In genomic region chr5:36969700-36970395, GRCh38 we compare ENCODE assay signal across 37 cellular contexts.
"Had no signal": no experiment of that assay in that cellular context is flagged by ENCODE, and none has a peak within 500 bp of the region (broad histone marks: within the 10 kb centered on the region; RNA-seq: fewer than 3 reads in every experiment).

No MANE protein-coding gene starts in this region.

- H3K4me3 ChIP-seq: adrenal gland, body of pancreas, esophagus muscularis mucosa, gastrocnemius medialis, heart left ventricle had no signal

- H3K27ac ChIP-seq: adrenal gland, body of pancreas, esophagus muscularis mucosa, foreskin keratinocyte, gastrocnemius medialis, heart left ventricle, WERI-Rb-1 had no signal

- H3K9me3 ChIP-seq: adrenal gland, body of pancreas, esophagus muscularis mucosa, gastrocnemius medialis, heart left ventricle had no signal

- H3K4me1 Mint-ChIP-seq: activated CD4-positive, alpha-beta T cell treated with anti-CD3 and anti-CD28 coated beads for 36 hours; activated CD4-positive, alpha-beta T cell treated with anti-CD3 and anti-CD28 coated beads, Interleukin-2, amount 10 ng/mL, durations not matched to agents 24 days and 14 days; activated CD8-positive, alpha-beta memory T cell treated with anti-CD3 and anti-CD28 coated beads, Interleukin-2, amount 10 ng/mL, durations not matched to agents 7 days and 5 days; activated naive CD8-positive, alpha-beta T cell treated with anti-CD3 and anti-CD28 coated beads, Interleukin-2, amount 50 U/mL, for 24 hours had no signal

- H3K27ac Mint-ChIP-seq: activated CD4-positive, alpha-beta memory T cell treated with anti-CD3 and anti-CD28 coated beads for 36 hours; activated CD4-positive, alpha-beta T cell treated with anti-CD3 and anti-CD28 coated beads for 36 hours; activated CD4-positive, alpha-beta T cell treated with anti-CD3 and anti-CD28 coated beads, Interleukin-2, amount 10 ng/mL, durations not matched to agents 24 days and 14 days; activated CD8-positive, alpha-beta memory T cell treated with anti-CD3 and anti-CD28 coated beads, Interleukin-2, amount 10 ng/mL, durations not matched to agents 7 days and 5 days; activated CD8-positive, alpha-beta T cell treated with anti-CD3 and anti-CD28 coated beads, Interleukin-2, amount 10 ng/mL, durations not matched to agents 7 days and 5 days; activated naive CD4-positive, alpha-beta T cell treated with anti-CD3 and anti-CD28 coated beads for 36 hours; activated naive CD4-positive, alpha-beta T cell treated with anti-CD3 and anti-CD28 coated beads, Interleukin-2, amount 50 U/mL, for 24 hours; activated naive CD8-positive, alpha-beta T cell treated with anti-CD3 and anti-CD28 coated beads for 36 hours; activated naive CD8-positive, alpha-beta T cell treated with anti-CD3 and anti-CD28 coated beads, Interleukin-2, amount 50 U/mL, for 24 hours; activated T-helper 1 cell treated with anti-CD3 and anti-CD28 coated beads, Interleukin-12 subunit alpha, Interleukin-12 subunit beta, Interleukin-2, Interleukin-4 antibody, amounts not matched to agents 30 ng/mL and 10 ng/mL and 1 ng/mL, durations not matched to agents 14 hours and 24 hours and 36 hours; activated T-helper 2 cell treated with anti-CD3 and anti-CD28 coated beads, Interferon-gamma antibody, Interleukin-2, Interleukin-4, amounts not matched to agents 10 μg/mL and 5 μg/mL and 100 μg/mL, durations not matched to agents 14 hours and 24 hours and 36 hours; T-helper 1 cell treated with Interleukin-12 subunit alpha and Interleukin-12 subunit beta and Interleukin-4 antibody, amounts not matched to agents 30 μg/mL and 1 μg/mL, for 36 hours; T-helper 2 cell treated with Interferon-gamma antibody and Interleukin-4, amounts not matched to agents 5 μg/mL and 100 μg/mL, for 36 hours had no signal

- H3K27me3 ChIP-seq: adrenal gland, body of pancreas, esophagus muscularis mucosa, foreskin keratinocyte, gastrocnemius medialis, heart left ventricle had no signal

- FAIRE-seq: colon had no signal

- H3K4me3 Mint-ChIP-seq: activated CD4-positive, alpha-beta memory T cell treated with anti-CD3 and anti-CD28 coated beads for 36 hours; activated CD4-positive, alpha-beta T cell treated with anti-CD3 and anti-CD28 coated beads for 36 hours; activated CD4-positive, alpha-beta T cell treated with anti-CD3 and anti-CD28 coated beads, Interleukin-2, amount 10 ng/mL, durations not matched to agents 24 days and 14 days; activated CD8-positive, alpha-beta memory T cell treated with anti-CD3 and anti-CD28 coated beads, Interleukin-2, amount 10 ng/mL, durations not matched to agents 7 days and 5 days; activated CD8-positive, alpha-beta T cell treated with anti-CD3 and anti-CD28 coated beads, Interleukin-2, amount 10 ng/mL, durations not matched to agents 7 days and 5 days; activated naive CD4-positive, alpha-beta T cell treated with anti-CD3 and anti-CD28 coated beads for 36 hours; activated naive CD4-positive, alpha-beta T cell treated with anti-CD3 and anti-CD28 coated beads, Interleukin-2, amount 50 U/mL, for 24 hours; activated naive CD8-positive, alpha-beta T cell treated with anti-CD3 and anti-CD28 coated beads for 36 hours; activated naive CD8-positive, alpha-beta T cell treated with anti-CD3 and anti-CD28 coated beads, Interleukin-2, amount 50 U/mL, for 24 hours; activated T-helper 1 cell treated with anti-CD3 and anti-CD28 coated beads, Interleukin-12 subunit alpha, Interleukin-12 subunit beta, Interleukin-2, Interleukin-4 antibody, amounts not matched to agents 30 ng/mL and 10 ng/mL and 1 ng/mL, durations not matched to agents 14 hours and 24 hours and 36 hours; effector memory CD8-positive, alpha-beta T cell; T-helper 1 cell treated with Interleukin-12 subunit alpha and Interleukin-12 subunit beta and Interleukin-4 antibody, amounts not matched to agents 30 μg/mL and 1 μg/mL, for 36 hours; T-helper 2 cell treated with Interferon-gamma antibody and Interleukin-4, amounts not matched to agents 5 μg/mL and 100 μg/mL, for 36 hours had no signal

- DNase-seq: activated CD4-positive, alpha-beta memory T cell treated with anti-CD3 and anti-CD28 coated beads for 36 hours; activated CD4-positive, alpha-beta T cell treated with anti-CD3 and anti-CD28 coated beads for 36 hours; activated CD4-positive, alpha-beta T cell treated with anti-CD3 and anti-CD28 coated beads, Interleukin-2, amount 10 ng/mL, durations not matched to agents 24 days and 14 days; activated CD4-positive, CD25-positive, alpha-beta regulatory T cell; activated CD4-positive, CD25-positive, alpha-beta regulatory T cell treated with anti-CD3 and anti-CD28 coated beads, Interleukin-2, amount 50 U/mL, for 72 hours; activated CD8-positive, alpha-beta memory T cell treated with anti-CD3 and anti-CD28 coated beads, Interleukin-2, amount 10 ng/mL, durations not matched to agents 7 days and 5 days; activated CD8-positive, alpha-beta memory T cell treated with anti-CD3 and anti-CD28 coated beads, Interleukin-2, amount 50 U/mL, for 4 hours; activated CD8-positive, alpha-beta T cell treated with anti-CD3 and anti-CD28 coated beads, Interleukin-2, amount 10 ng/mL, durations not matched to agents 7 days and 5 days; activated effector memory CD4-positive, alpha-beta T cell treated with anti-CD3 and anti-CD28 coated beads, Interleukin-2, amount 50 U/mL, for 16 hours; activated naive CD4-positive, alpha-beta T cell treated with anti-CD3 and anti-CD28 coated beads for 36 hours; activated naive CD8-positive, alpha-beta T cell treated with anti-CD3 and anti-CD28 coated beads for 36 hours; activated naive CD8-positive, alpha-beta T cell treated with anti-CD3 and anti-CD28 coated beads, Interleukin-2, amount 50 U/mL, for 24 hours; activated T-cell treated with anti-CD3 and anti-CD28 coated beads, Interleukin-2, amount 50 U/mL, for 1 hour; activated T-cell treated with anti-CD3 and anti-CD28 coated beads, Interleukin-2, amount 50 U/mL, for 48 hours; adrenal gland; amygdala; aorta; body of pancreas; caudate nucleus; cortex of kidney; dermis blood vessel endothelial cell; effector CD4-positive, alpha-beta T cell; effector memory CD8-positive, alpha-beta T cell; erythroblast; foreskin keratinocyte; gastrocnemius medialis; glutamatergic neuron; heart left ventricle; T1000; WERI-Rb-1 had no signal

- H3K9me3 Mint-ChIP-seq: activated CD4-positive, alpha-beta memory T cell treated with anti-CD3 and anti-CD28 coated beads for 36 hours; activated naive CD4-positive, alpha-beta T cell treated with anti-CD3 and anti-CD28 coated beads for 36 hours; activated naive CD4-positive, alpha-beta T cell treated with anti-CD3 and anti-CD28 coated beads, Interleukin-2, amount 50 U/mL, for 24 hours; activated naive CD8-positive, alpha-beta T cell treated with anti-CD3 and anti-CD28 coated beads for 36 hours; activated naive CD8-positive, alpha-beta T cell treated with anti-CD3 and anti-CD28 coated beads, Interleukin-2, amount 50 U/mL, for 24 hours; activated T-helper 1 cell treated with anti-CD3 and anti-CD28 coated beads, Interleukin-12 subunit alpha, Interleukin-12 subunit beta, Interleukin-2, Interleukin-4 antibody, amounts not matched to agents 30 ng/mL and 10 ng/mL and 1 ng/mL, durations not matched to agents 14 hours and 24 hours and 36 hours; activated T-helper 2 cell treated with anti-CD3 and anti-CD28 coated beads, Interferon-gamma antibody, Interleukin-2, Interleukin-4, amounts not matched to agents 10 μg/mL and 5 μg/mL and 100 μg/mL, durations not matched to agents 14 hours and 24 hours and 36 hours; effector memory CD8-positive, alpha-beta T cell; T-helper 1 cell treated with Interleukin-12 subunit alpha and Interleukin-12 subunit beta and Interleukin-4 antibody, amounts not matched to agents 30 μg/mL and 1 μg/mL, for 36 hours; T-helper 2 cell treated with Interferon-gamma antibody and Interleukin-4, amounts not matched to agents 5 μg/mL and 100 μg/mL, for 36 hours had no signal

- H3K4me1 ChIP-seq: adrenal gland, body of pancreas, esophagus muscularis mucosa, foreskin keratinocyte, gastrocnemius medialis, heart left ventricle had no signal

- ATAC-seq: activated CD4-positive, alpha-beta T cell treated with anti-CD3 and anti-CD28 coated beads for 36 hours; activated CD8-positive, alpha-beta memory T cell treated with anti-CD3 and anti-CD28 coated beads, Interleukin-2, amount 10 ng/mL, durations not matched to agents 7 days and 5 days; activated CD8-positive, alpha-beta T cell treated with anti-CD3 and anti-CD28 coated beads, Interleukin-2, amount 10 ng/mL, durations not matched to agents 7 days and 5 days; activated naive CD8-positive, alpha-beta T cell treated with anti-CD3 and anti-CD28 coated beads, Interleukin-2, amount 50 U/mL, for 24 hours; body of pancreas; effector memory CD8-positive, alpha-beta T cell; foreskin keratinocyte; gastrocnemius medialis; heart left ventricle had no signal

- H3K27me3 Mint-ChIP-seq: activated CD4-positive, alpha-beta memory T cell treated with anti-CD3 and anti-CD28 coated beads for 36 hours; activated CD4-positive, alpha-beta T cell treated with anti-CD3 and anti-CD28 coated beads for 36 hours; activated CD4-positive, alpha-beta T cell treated with anti-CD3 and anti-CD28 coated beads, Interleukin-2, amount 10 ng/mL, durations not matched to agents 24 days and 14 days; activated CD8-positive, alpha-beta memory T cell treated with anti-CD3 and anti-CD28 coated beads, Interleukin-2, amount 10 ng/mL, durations not matched to agents 7 days and 5 days; activated naive CD4-positive, alpha-beta T cell treated with anti-CD3 and anti-CD28 coated beads, Interleukin-2, amount 50 U/mL, for 24 hours; activated naive CD8-positive, alpha-beta T cell treated with anti-CD3 and anti-CD28 coated beads for 36 hours; activated naive CD8-positive, alpha-beta T cell treated with anti-CD3 and anti-CD28 coated beads, Interleukin-2, amount 50 U/mL, for 24 hours; effector memory CD8-positive, alpha-beta T cell had no signal
